7 cellular contexts compared by ENCODE assay signal in genomic region chr3:134473868-134474546, GRCh38. TPM values are rescaled to one million over a fixed set of nuclear protein-coding genes. Genes with fewer than 3 reads are reported as not detected.
DNase-seq lines count a peak whose midpoint lies in the region; ATAC-seq and TF ChIP-seq lines count a peak whose summit lies in the region.

No MANE protein-coding gene starts in this region.

- H3K36me3 ChIP-seq in KMS-11 (ENCODE audit: insufficient read depth) (no peaks in the 10 kb centered on the region), transverse colon (peaks cover 0 to 17% (median 4%) of the 10 kb centered on the region in 4 donors)

- H3K4me1 ChIP-seq in KMS-11 (ENCODE audit: low read depth, poor library complexity, severe bottlenecking) (peaks cover 4% of the 10 kb centered on the region), foreskin keratinocyte (peaks cover 28% of the 10 kb centered on the region), transverse colon (peaks cover 0 to 3% (median 0%) of the 10 kb centered on the region in 4 donors)

- peak; percentile 69 for TF ChIP-seq CTCF in GM12873 (IDR thresholded peaks at IDR 0.05; ENCODE audit: insufficient read depth, low read depth, low read length, missing control alignments)
- TF ChIP-seq CTCF in KMS-11 (conservative IDR thresholded peaks at IDR 0.05; ENCODE audit: low read depth, low read length) = peak; percentile 94
- peak; percentile 97 for TF ChIP-seq CTCF in foreskin keratinocyte (conservative IDR thresholded peaks at IDR 0.05)
- peak; percentile 81 for TF ChIP-seq CTCF in osteocyte (IDR thresholded peaks at IDR 0.05)
- TF ChIP-seq CTCF in transverse colon (IDR thresholded peaks at IDR 0.05) = peak; percentile 80 to 88 (median 82)

- H3K27ac Mint-ChIP-seq in activated T-helper 2 cell treated with anti-CD3 and anti-CD28 coated beads, Interferon-gamma antibody, Interleukin-2, Interleukin-4, amounts not matched to agents 10 μg/mL and 5 μg/mL and 100 μg/mL, durations not matched to agents 14 hours and 24 hours and 36 hours = no peak overlapping the region
- no peak overlapping the region for H3K27ac Mint-ChIP-seq in osteocyte (ENCODE audit: unreplicated experiment)

- no peaks in the 10 kb centered on the region for H3K9me3 ChIP-seq in transverse colon

- H3K4me3 Mint-ChIP-seq in activated T-helper 2 cell treated with anti-CD3 and anti-CD28 coated beads, Interferon-gamma antibody, Interleukin-2, Interleukin-4, amounts not matched to agents 10 μg/mL and 5 μg/mL and 100 μg/mL, durations not matched to agents 14 hours and 24 hours and 36 hours (ENCODE audit: low read depth) = no peak overlapping the region
- H3K4me3 Mint-ChIP-seq in osteocyte (ENCODE audit: unreplicated experiment) = no peak overlapping the region

- no peak for TF ChIP-seq POLR2A in transverse colon (IDR thresholded peaks at IDR 0.05)

- H3K27ac ChIP-seq in KMS-11 = no peak overlapping the region
- no peak overlapping the region for H3K27ac ChIP-seq in foreskin keratinocyte
- H3K27ac ChIP-seq in transverse colon = no peak overlapping the region

- H3K4me2 ChIP-seq in KMS-11 = no peak overlapping the region

- no peak overlapping the region for H3K4me3 ChIP-seq in KMS-11 (IDR thresholded peaks at IDR 0.05; ENCODE audit: insufficient read depth, low read depth, low read length)
- no peak overlapping the region for H3K4me3 ChIP-seq in transverse colon

- H3K9me3 Mint-ChIP-seq in activated T-helper 2 cell treated with anti-CD3 and anti-CD28 coated beads, Interferon-gamma antibody, Interleukin-2, Interleukin-4, amounts not matched to agents 10 μg/mL and 5 μg/mL and 100 μg/mL, durations not matched to agents 14 hours and 24 hours and 36 hours = no peaks in the 10 kb centered on the region
- no peaks in the 10 kb centered on the region for H3K9me3 Mint-ChIP-seq in osteocyte (ENCODE audit: unreplicated experiment)

- no peaks in the 10 kb centered on the region for H3K4me1 Mint-ChIP-seq in activated T-helper 2 cell treated with anti-CD3 and anti-CD28 coated beads, Interferon-gamma antibody, Interleukin-2, Interleukin-4, amounts not matched to agents 10 μg/mL and 5 μg/mL and 100 μg/mL, durations not matched to agents 14 hours and 24 hours and 36 hours (ENCODE audit: low read depth)
- H3K4me1 Mint-ChIP-seq in osteocyte (ENCODE audit: unreplicated experiment) = peaks cover 61% of the 10 kb centered on the region

- intact Hi-C loops in activated T-helper 2 cell treated with anti-CD3 and anti-CD28 coated beads, Interferon-gamma antibody, Interleukin-2, Interleukin-4, amounts not matched to agents 10 μg/mL and 5 μg/mL and 100 μg/mL, durations not matched to agents 14 hours and 24 hours and 36 hours (cut with micrococcal nuclease) = loop anchor here (1.0 kb wide), 3 partner anchors 166 to 277 kb away; no protein-coding TSS in a partner anchor
- intact Hi-C loops in transverse colon (cut with DNase I; ENCODE audit: low total_unique reads) = loop anchor here (2.0 to 10.0 kb wide), 2 partner anchors 99 to 165 kb away; partner anchors contain the start of gene AMOTL2

- H4K20me1 ChIP-seq in KMS-11 (ENCODE audit: insufficient read depth) = no peaks in the 10 kb centered on the region

- peak; percentile 39 for ATAC-seq in foreskin keratinocyte

- WGBS in transverse colon (ENCODE audit: low coverage in 1 of 2), 2 donors = 31 to 36% methylated on average over 6 to 9 of the region's 9 CpGs

- no peak overlapping the region for H3K9ac ChIP-seq in KMS-11

- TF ChIP-seq EP300 in transverse colon (IDR thresholded peaks at IDR 0.05; ENCODE audit: low read depth) = no peak

- H3K27me3 ChIP-seq in KMS-11 (ENCODE audit: insufficient read depth, low read depth) = no peaks in the 10 kb centered on the region
- H3K27me3 ChIP-seq in foreskin keratinocyte = no peaks in the 10 kb centered on the region
- no peaks in the 10 kb centered on the region for H3K27me3 ChIP-seq in transverse colon

- peaks cover 22% of the 10 kb centered on the region for H3K36me3 Mint-ChIP-seq in activated T-helper 2 cell treated with anti-CD3 and anti-CD28 coated beads, Interferon-gamma antibody, Interleukin-2, Interleukin-4, amounts not matched to agents 10 μg/mL and 5 μg/mL and 100 μg/mL, durations not matched to agents 14 hours and 24 hours and 36 hours (ENCODE audit: low read depth)
- peaks cover 24% of the 10 kb centered on the region for H3K36me3 Mint-ChIP-seq in osteocyte (ENCODE audit: unreplicated experiment)

- DNase-seq in RPMI7951 (ENCODE audit: low read depth) = peak; percentile 75
- DNase-seq in activated T-helper 2 cell treated with anti-CD3 and anti-CD28 coated beads, Interferon-gamma antibody, Interleukin-2, Interleukin-4, amounts not matched to agents 10 μg/mL and 5 μg/mL and 100 μg/mL, durations not matched to agents 14 hours and 24 hours and 36 hours (ENCODE audit: low spot score) = peak; percentile 59
- peak in 1 of 2 donors; percentile 80 for DNase-seq in foreskin keratinocyte
- peak; percentile 90 for DNase-seq in osteocyte (ENCODE audit: extremely low spot score, unreplicated experiment)
- peak; percentile 77 for DNase-seq in transverse colon

- no peaks in the 10 kb centered on the region for H3K27me3 Mint-ChIP-seq in activated T-helper 2 cell treated with anti-CD3 and anti-CD28 coated beads, Interferon-gamma antibody, Interleukin-2, Interleukin-4, amounts not matched to agents 10 μg/mL and 5 μg/mL and 100 μg/mL, durations not matched to agents 14 hours and 24 hours and 36 hours (ENCODE audit: low read depth)
- H3K27me3 Mint-ChIP-seq in osteocyte (ENCODE audit: unreplicated experiment) = no peaks in the 10 kb centered on the region

- no peak overlapping the region for H2AFZ ChIP-seq in KMS-11 (ENCODE audit: low read depth)

- no peaks in the 10 kb centered on the region for H3K79me2 ChIP-seq in KMS-11 (ENCODE audit: insufficient read depth, low read depth)

- in situ Hi-C loops in transverse colon (cut with MboI; ENCODE audit: low pct_ligation_motif_present in 1 of 4, low pct_unique_long_range_greater_than_20kb in 1 of 4, low sequenced_read_pairs in 3 of 4) = loop anchor here (5.0 to 25.0 kb wide), 7 partner anchors 99 to 269 kb away; partner anchors contain the start of gene AMOTL2 (in 1 of the 4)

RNA-seq across cellular contexts. Expression of gene ANAPC13, which starts 11.8 kb away (rescaled TPM):
- 116 and 132 TPM in 2 replicates for total RNA-seq in RPMI7951 (2014; rRNA removed; shearing (Covaris generic))
- total RNA-seq in activated T-helper 2 cell treated with anti-CD3 and anti-CD28 coated beads, Interferon-gamma antibody, Interleukin-2, Interleukin-4, amounts not matched to agents 10 μg/mL and 5 μg/mL and 100 μg/mL, durations not matched to agents 14 hours and 24 hours and 36 hours = 27.3 and 27.4 TPM in 2 replicates
- total RNA-seq in foreskin keratinocyte (54.6 and 60.3 TPM in 2 replicates), osteocyte (83.8 and 89.4 TPM in 2 replicates), transverse colon (10 to 100 TPM in 3 of 4 donors, 1 to 10 TPM in 1; 5.6 to 81.0 (median 29.3) TPM)
- 61.6 and 61.9 TPM in 2 replicates for polyA plus RNA-seq in foreskin keratinocyte

RNA-seq across cellular contexts. Expression of gene CEP63, which starts 11.8 kb away (rescaled TPM):
- total RNA-seq in RPMI7951 (2014; rRNA removed; shearing (Covaris generic)) = 17.8 and 40.0 TPM in 2 replicates
- total RNA-seq in activated T-helper 2 cell treated with anti-CD3 and anti-CD28 coated beads, Interferon-gamma antibody, Interleukin-2, Interleukin-4, amounts not matched to agents 10 μg/mL and 5 μg/mL and 100 μg/mL, durations not matched to agents 14 hours and 24 hours and 36 hours = 18.0 and 20.1 TPM in 2 replicates
- total RNA-seq in foreskin keratinocyte (18.7 and 23.1 TPM in 2 replicates), osteocyte (26.3 and 27.2 TPM in 2 replicates), transverse colon (10 to 100 TPM; 12.1 to 29.2 (median 16.9) TPM)
- 11.0 and 13.4 TPM in 2 replicates for polyA plus RNA-seq in foreskin keratinocyte
